In the genomic region with DNA sequence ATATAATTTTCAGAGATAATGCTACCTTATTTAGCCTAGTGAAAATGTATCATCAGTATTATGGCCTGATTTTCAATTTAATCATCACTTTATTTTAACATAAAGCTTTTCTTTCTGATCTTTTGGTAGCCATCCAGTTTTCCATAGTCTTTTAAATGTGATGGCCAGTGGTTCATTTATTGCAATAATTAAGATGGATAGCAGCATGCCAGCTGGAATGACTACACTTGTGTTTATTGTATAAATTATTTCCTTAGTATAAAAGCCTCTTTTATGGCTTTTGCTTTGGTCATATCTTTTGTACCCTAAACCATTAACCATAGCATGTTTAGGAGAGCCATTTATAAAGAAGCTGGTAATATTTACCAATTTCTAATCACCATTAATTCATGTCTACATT, we compare ENCODE assay signal across 31 cellular contexts. TPM values are rescaled to one million over a fixed set of nuclear protein-coding genes. Genes with fewer than 3 reads are reported as not detected.
DNase-seq lines count a peak whose midpoint lies in the region; ATAC-seq, FAIRE-seq and TF ChIP-seq lines count a peak whose summit lies in the region.
"Had no signal": no experiment of that assay in that cellular context is flagged by ENCODE, and none has a peak within 500 bp of the region (broad histone marks: within the 10 kb centered on the region; RNA-seq: fewer than 3 reads in every experiment).

No MANE protein-coding gene starts in this region.

- H3K36me3 ChIP-seq in GM23338 (ENCODE audit: insufficient read depth) (no peaks in the 10 kb centered on the region), neuron (ENCODE audit: insufficient read depth, low read length) (no peaks in the 10 kb centered on the region)
- H3K36me3 ChIP-seq: gastroesophageal sphincter, HAP-1, MG63, pancreas, upper lobe of left lung had no signal

- no peak for DNase-seq in GM23338 (ENCODE audit: low spot score)
- DNase-seq in NCI-H1105 treated with DMSO at 0.1 percent for 48 hours (lab: John Stamatoyannopoulos, UW) = peak; percentile 63
- no peak for DNase-seq in RCC 7860 (ENCODE audit: low spot score)
- no peak for DNase-seq in DMS53 treated with DMSO at 0.1 percent for 48 hours (lab: John Stamatoyannopoulos, UW; ENCODE audit: unreplicated experiment)
- no peak for DNase-seq in activated gamma-delta T cell (lab: John Stamatoyannopoulos, UW)
- DNase-seq in stimulated activated naive CD4-positive, alpha-beta T cell (lab: John Stamatoyannopoulos, UW) = no peak
- DNase-seq: activated CD4-positive, alpha-beta T cell treated with anti-CD3 and anti-CD28 coated beads for 36 hours; activated CD8-positive, alpha-beta T cell treated with anti-CD3 and anti-CD28 coated beads, Interleukin-2, amount 10 ng/mL, durations not matched to agents 7 days and 5 days; activated effector memory CD4-positive, alpha-beta T cell treated with Interleukin-2 at 50 U/mL for 16 hours; activated naive CD8-positive, alpha-beta T cell treated with anti-CD3 and anti-CD28 coated beads, Interleukin-2, amount 10 ng/mL, durations not matched to agents 7 days and 5 days; activated T-cell treated with anti-CD3 and anti-CD28 coated beads for 4 hours; KBM-7; left cardiac atrium; mammary epithelial cell; MG63; NCI-H1694 treated with DMSO at 0.1 percent for 48 hours; NCI-H226; pancreas; right cardiac atrium; Right ventricle myocardium superior; spleen; stimulated activated CD4-positive, alpha-beta T cell treated with anti-CD3 and anti-CD28 coated beads, Interleukin-2, amount 100 ng/mL, for 48 hours; upper lobe of left lung had no signal

- H3K36me3 Mint-ChIP-seq in GM23338 (ENCODE audit: low read depth) = peaks cover 19% of the 10 kb centered on the region
- H3K36me3 Mint-ChIP-seq: activated naive CD8-positive, alpha-beta T cell treated with anti-CD3 and anti-CD28 coated beads, Interleukin-2, amount 10 ng/mL, durations not matched to agents 7 days and 5 days had no signal

- no peaks in the 10 kb centered on the region for H3K9me3 ChIP-seq in neuron (ENCODE audit: low read length)
- H3K9me3 ChIP-seq: gastroesophageal sphincter, HAP-1, pancreas, upper lobe of left lung had no signal

- H3K4me3 Mint-ChIP-seq in GM23338 = no peak overlapping the region
- H3K4me3 Mint-ChIP-seq: activated CD4-positive, alpha-beta T cell treated with anti-CD3 and anti-CD28 coated beads for 36 hours; activated CD8-positive, alpha-beta T cell treated with anti-CD3 and anti-CD28 coated beads, Interleukin-2, amount 10 ng/mL, durations not matched to agents 7 days and 5 days; activated naive CD8-positive, alpha-beta T cell treated with anti-CD3 and anti-CD28 coated beads, Interleukin-2, amount 10 ng/mL, durations not matched to agents 7 days and 5 days; CD14-positive monocyte; central memory CD8-positive, alpha-beta T cell; T-helper 2 cell treated with Interferon-gamma antibody and Interleukin-4, amounts not matched to agents 5 μg/mL and 100 μg/mL, for 36 hours had no signal

- H3K27me3 Mint-ChIP-seq in GM23338 (ENCODE audit: insufficient read depth, low read depth, poor library complexity) = peaks cover 1% of the 10 kb centered on the region
- H3K27me3 Mint-ChIP-seq: activated naive CD8-positive, alpha-beta T cell treated with anti-CD3 and anti-CD28 coated beads, Interleukin-2, amount 10 ng/mL, durations not matched to agents 7 days and 5 days; central memory CD8-positive, alpha-beta T cell had no signal

- H3K79me2 ChIP-seq in GM23338 (replicated peaks; ENCODE audit: insufficient read depth) = peaks cover 10% of the 10 kb centered on the region; the same call in 1 of the 2 replicates

- no peak for ATAC-seq in GM23338
- ATAC-seq: activated CD4-positive, alpha-beta T cell treated with anti-CD3 and anti-CD28 coated beads for 36 hours; activated CD8-positive, alpha-beta T cell treated with anti-CD3 and anti-CD28 coated beads, Interleukin-2, amount 10 ng/mL, durations not matched to agents 7 days and 5 days; gastroesophageal sphincter; left cardiac atrium; right cardiac atrium had no signal

- H2AFZ ChIP-seq in GM23338 (no peak overlapping the region), neuron (ENCODE audit: low read depth, low read length) (peak overlapping the region; percentile 26)
- H2AFZ ChIP-seq: hepatocyte had no signal

- peak; percentile 20 for FAIRE-seq in RCC 7860 (lab: Jason Lieb, UNC)
- FAIRE-seq: G401.6, pancreas had no signal

- H3K4me3 ChIP-seq in GM23338 (no peak overlapping the region), neuron (ENCODE audit: low read length) (no peak overlapping the region)
- H3K4me3 ChIP-seq: gastroesophageal sphincter, HAP-1, hepatocyte, MG63, pancreas, spleen, upper lobe of left lung had no signal

- H3K4me1 ChIP-seq in GM23338 (ENCODE audit: insufficient read depth) (peaks cover 3% of the 10 kb centered on the region; the same call in 1 of the 2 replicates), neuron (ENCODE audit: insufficient read depth, low read length) (peaks cover 3% of the 10 kb centered on the region)
- H3K4me1 ChIP-seq: gastroesophageal sphincter, HAP-1, spleen, upper lobe of left lung had no signal

- H3K27ac ChIP-seq in GM23338 (ENCODE audit: low read depth) = no peak overlapping the region
- H3K27ac ChIP-seq: gastroesophageal sphincter, hepatocyte, pancreas, spleen, upper lobe of left lung had no signal

- H3K27me3 ChIP-seq in GM23338 (ENCODE audit: insufficient read depth) = no peaks in the 10 kb centered on the region
- H3K27me3 ChIP-seq in neuron (ENCODE audit: insufficient read depth, low read length) = no peaks in the 10 kb centered on the region
- H3K27me3 ChIP-seq: gastroesophageal sphincter, hepatocyte, MG63, pancreas, spleen, upper lobe of left lung had no signal

- H4K20me1 ChIP-seq in GM23338 (replicated peaks; ENCODE audit: insufficient read depth) = no peaks in the 10 kb centered on the region

- no peaks in the 10 kb centered on the region for H3K9me2 ChIP-seq in GM23338 (ENCODE audit: insufficient read depth)

- no peak overlapping the region for H3K4me2 ChIP-seq in GM23338
- H3K4me2 ChIP-seq: hepatocyte had no signal

- peaks cover 11% of the 10 kb centered on the region for H3K4me1 Mint-ChIP-seq in GM23338
- H3K4me1 Mint-ChIP-seq: activated CD4-positive, alpha-beta T cell treated with anti-CD3 and anti-CD28 coated beads for 36 hours; activated naive CD8-positive, alpha-beta T cell treated with anti-CD3 and anti-CD28 coated beads, Interleukin-2, amount 10 ng/mL, durations not matched to agents 7 days and 5 days; CD14-positive monocyte; central memory CD8-positive, alpha-beta T cell had no signal

- H3F3A ChIP-seq in GM23338 (replicated peaks; ENCODE audit: low read depth) = no peaks in the 10 kb centered on the region

- H3K9me3 Mint-ChIP-seq in GM23338 = peaks cover 5% of the 10 kb centered on the region; the same call in 2 of the 3 replicates
- H3K9me3 Mint-ChIP-seq: activated naive CD8-positive, alpha-beta T cell treated with anti-CD3 and anti-CD28 coated beads, Interleukin-2, amount 10 ng/mL, durations not matched to agents 7 days and 5 days; central memory CD8-positive, alpha-beta T cell had no signal

- TF ChIP-seq CTCF in GM23338 (conservative IDR thresholded peaks at IDR 0.05; ENCODE audit: low read depth in 2 of 2) = no peak

- H3K27ac Mint-ChIP-seq in GM23338 = peak overlapping the region; percentile 72; the same call in 1 of the 2 replicates
- H3K27ac Mint-ChIP-seq: activated CD4-positive, alpha-beta T cell treated with anti-CD3 and anti-CD28 coated beads for 36 hours; activated CD8-positive, alpha-beta T cell treated with anti-CD3 and anti-CD28 coated beads, Interleukin-2, amount 10 ng/mL, durations not matched to agents 7 days and 5 days; activated naive CD8-positive, alpha-beta T cell treated with anti-CD3 and anti-CD28 coated beads, Interleukin-2, amount 10 ng/mL, durations not matched to agents 7 days and 5 days; CD14-positive monocyte; T-helper 2 cell treated with Interferon-gamma antibody and Interleukin-4, amounts not matched to agents 5 μg/mL and 100 μg/mL, for 36 hours had no signal

TF ChIP-seq in GM23338, 12 proteins besides CTCF, POLR2A, EP300 and RAD21:
- no peak for TF ChIP-seq CREB1 (CRISPR knock-in tag; IDR thresholded peaks at IDR 0.05; ENCODE audit: low read depth)

RNA-seq across cellular contexts. Expression of gene ALCAM, which starts 31.7 kb away (rescaled TPM):
- total RNA-seq in GM23338 (2014; rRNA removed; shearing (Covaris generic)) = 29.7 and 36.0 TPM in 2 replicates
- 11.3 and 14.2 TPM in 2 replicates for polyA plus RNA-seq in GM23338 (2016; fragmentation: Nextera tagmentation; extraction: Ambion mirVana)
